In genomic region chr17:82441686-82442487, GRCh38 we compare ENCODE assay signal across 17 cellular contexts. TPM values are rescaled to one million over a fixed set of nuclear protein-coding genes. Genes with fewer than 3 reads are reported as not detected.
DNase-seq lines count a peak whose midpoint lies in the region; FAIRE-seq and TF ChIP-seq lines count a peak whose summit lies in the region.
"Had no signal": no experiment of that assay in that cellular context is flagged by ENCODE, and none has a peak within 500 bp of the region (broad histone marks: within the 10 kb centered on the region; RNA-seq: fewer than 3 reads in every experiment).

No MANE protein-coding gene starts in this region.

- TF ChIP-seq CTCF in OCI-LY1 (IDR thresholded peaks at IDR 0.05; ENCODE audit: low read length) (no peak), endothelial cell (IDR thresholded peaks at IDR 0.05; ENCODE audit: unreplicated experiment) (no peak), GM10266 (IDR thresholded peaks at IDR 0.05; ENCODE audit: control insufficient read depth, insufficient read depth, low read depth, missing control alignments) (no peak)

- peak overlapping the region; percentile 21 for H3K4me3 Mint-ChIP-seq in endothelial cell (ENCODE audit: unreplicated experiment)

- peaks cover 5% of the 10 kb centered on the region for H3K27me3 Mint-ChIP-seq in endothelial cell (ENCODE audit: unreplicated experiment)

- H3K9me3 Mint-ChIP-seq in endothelial cell (ENCODE audit: unreplicated experiment) = no peaks in the 10 kb centered on the region

- H3K4me2 ChIP-seq in BLaER1 treated with 17β-estradiol and CSF1 and Interleukin-3, amounts not matched to agents 10 nM and 100 nM = peak overlapping the region; percentile 57 to 99 (median 86)
- H3K4me2 ChIP-seq in OCI-LY1 (ENCODE audit: low read length) = peak overlapping the region; percentile 4; the same call in 1 of the 2 replicates

- DNase-seq in GM12892 (ENCODE audit: insufficient read length) (no peak), endothelial cell (ENCODE audit: low spot score) (no peak), medulla oblongata (ENCODE audit: extremely low spot score) (no peak), GM10266 (ENCODE audit: extremely low spot score) (no peak), MV-4-11 (lab: John Stamatoyannopoulos, UW) (no peak), kidney glomerular epithelial cell (lab: John Stamatoyannopoulos, UW) (no peak)
- DNase-seq: activated CD8-positive, alpha-beta memory T cell treated with anti-CD3 and anti-CD28 coated beads for 24 hours; activated effector memory CD4-positive, alpha-beta T cell treated with Interleukin-2 at 50 U/mL for 16 hours; hippocampal formation; midbrain; PC-3; stimulated activated CD4-positive, alpha-beta T cell treated with anti-CD3 and anti-CD28 coated beads, Interleukin-1b, Interleukin-23, amount 100 ng/mL, for 48 hours had no signal

- peaks cover 15% of the 10 kb centered on the region for H3K36me3 Mint-ChIP-seq in endothelial cell (ENCODE audit: low read depth, unreplicated experiment)

- no peak overlapping the region for H3K27ac Mint-ChIP-seq in endothelial cell (ENCODE audit: unreplicated experiment)

- peaks cover 32 to 84% (median 56%) of the 10 kb centered on the region in 11 experiments for H3K36me3 ChIP-seq in BLaER1 treated with 17β-estradiol and CSF1 and Interleukin-3, amounts not matched to agents 10 nM and 100 nM
- H3K36me3 ChIP-seq in OCI-LY1 (ENCODE audit: insufficient read depth, low read length) = peaks cover 68% of the 10 kb centered on the region

- H3K9me2 ChIP-seq in OCI-LY1 (ENCODE audit: low read depth, low read length) = no peaks in the 10 kb centered on the region

- H3K27me3 ChIP-seq in BLaER1 treated with 17β-estradiol and CSF1 and Interleukin-3, amounts not matched to agents 10 nM and 100 nM = no peaks in the 10 kb centered on the region
- no peaks in the 10 kb centered on the region for H3K27me3 ChIP-seq in OCI-LY1 (ENCODE audit: insufficient read depth, low read length)
- H3K27me3 ChIP-seq: right lobe of liver, suprapubic skin had no signal

- no peak overlapping the region for H2AFZ ChIP-seq in OCI-LY1 (ENCODE audit: low read length)

- TF ChIP-seq POLR2A in GM12892 (IDR thresholded peaks at IDR 0.05; ENCODE audit: low read depth, low read length) = peak; percentile 61

- peak overlapping the region in 2 of 10 experiments; percentile 16 to 21; a peak in 2 of 20 replicates for H3K4me3 ChIP-seq in BLaER1 treated with 17β-estradiol and CSF1 and Interleukin-3, amounts not matched to agents 10 nM and 100 nM
- H3K4me3 ChIP-seq in OCI-LY1 (ENCODE audit: low read depth, low read length, poor library complexity, severe bottlenecking) = no peak overlapping the region
- H3K4me3 ChIP-seq: right lobe of liver, suprapubic skin had no signal

- H4K20me1 ChIP-seq in BLaER1 treated with 17β-estradiol and CSF1 and Interleukin-3, amounts not matched to agents 10 nM and 100 nM = peaks cover 49 to 88% (median 74%) of the 10 kb centered on the region in 11 experiments
- H4K20me1 ChIP-seq in OCI-LY1 (ENCODE audit: insufficient read depth, low read length) = no peaks in the 10 kb centered on the region

- no peaks in the 10 kb centered on the region for H3K9me3 ChIP-seq in BLaER1 treated with 17β-estradiol and CSF1 and Interleukin-3, amounts not matched to agents 10 nM and 100 nM (replicated peaks in 1 of 11)
- no peaks in the 10 kb centered on the region for H3K9me3 ChIP-seq in OCI-LY1 (ENCODE audit: low read length)
- H3K9me3 ChIP-seq: right lobe of liver, suprapubic skin had no signal

- H3K27ac ChIP-seq in BLaER1 treated with 17β-estradiol and CSF1 and Interleukin-3, amounts not matched to agents 10 nM and 100 nM = peak overlapping the region in 1 of 11 experiments; percentile 27; a peak in 1 of 22 replicates
- peak overlapping the region; percentile 82 for H3K27ac ChIP-seq in OCI-LY1 (ENCODE audit: low read depth, low read length, poor library complexity, severe bottlenecking)
- H3K27ac ChIP-seq: right lobe of liver, suprapubic skin had no signal

- peaks cover 9% of the 10 kb centered on the region; the same call in 1 of the 2 replicates for H3F3A ChIP-seq in OCI-LY1 (ENCODE audit: insufficient read depth, low read length)

- no peaks in the 10 kb centered on the region for H3K79me2 ChIP-seq in OCI-LY1 (ENCODE audit: insufficient read depth, low read length)

- H3K4me1 Mint-ChIP-seq in endothelial cell (ENCODE audit: unreplicated experiment) = no peaks in the 10 kb centered on the region

- no peak for FAIRE-seq in GM12892 (lab: Jason Lieb, UNC)
- FAIRE-seq: endometrium had no signal

- peak overlapping the region in 5 of 11 experiments; percentile 8 to 50 (median 16); a peak in 5 of 22 replicates for H3K9ac ChIP-seq in BLaER1 treated with 17β-estradiol and CSF1 and Interleukin-3, amounts not matched to agents 10 nM and 100 nM
- H3K9ac ChIP-seq in OCI-LY1 (ENCODE audit: low read length) = no peak overlapping the region

- peaks cover 74 to 93% (median 86%) of the 10 kb centered on the region in 10 experiments for H3K4me1 ChIP-seq in BLaER1 treated with 17β-estradiol and CSF1 and Interleukin-3, amounts not matched to agents 10 nM and 100 nM
- H3K4me1 ChIP-seq in OCI-LY1 (ENCODE audit: insufficient read depth, low read length, severe bottlenecking) = peaks cover 52% of the 10 kb centered on the region

RNA-seq across cellular contexts. Expression of gene CYBC1, which starts 8.7 kb away (rescaled TPM):
- 151 TPM for polyA plus RNA-seq in GM12892 (2012; ENCODE audit: missing spikeins)
- 75.7 TPM for total RNA-seq in endothelial cell (ENCODE audit: unreplicated experiment)

RNA-seq across cellular contexts. Expression of gene NARF, which starts 16.7 kb away (rescaled TPM):
- 130 TPM for polyA plus RNA-seq in GM12892 (2012; ENCODE audit: missing spikeins)
- 88.7 TPM for total RNA-seq in endothelial cell (ENCODE audit: unreplicated experiment)

RNA-seq across cellular contexts. Expression of gene OGFOD3, which starts 23.5 kb away (rescaled TPM):
- polyA plus RNA-seq in GM12892 (2012; ENCODE audit: missing spikeins) = 9.3 TPM
- 15.7 TPM for total RNA-seq in endothelial cell (ENCODE audit: unreplicated experiment)

RNA-seq across cellular contexts. Expression of gene HEXD, which starts 23.7 kb away (rescaled TPM):
- 10.8 TPM for polyA plus RNA-seq in GM12892 (2012; ENCODE audit: missing spikeins)
- 22.0 TPM for total RNA-seq in endothelial cell (ENCODE audit: unreplicated experiment)
